1 cellular context compared by ENCODE assay signal in genomic region chr9:96523429-96523828, GRCh38.
TF ChIP-seq lines count a peak whose summit lies in the region.

No MANE protein-coding gene starts in this region.

TF ChIP-seq in H1, 55 proteins besides CTCF, POLR2A, EP300 and RAD21 (continued from another document):
- TF ChIP-seq CHD7 (IDR thresholded peaks at IDR 0.05; ENCODE audit: insufficient replicate concordance, low read length) (no peak), SIX5 (IDR thresholded peaks at IDR 0.05; ENCODE audit: low read depth, low read length) (no peak), SAP30 (IDR thresholded peaks at IDR 0.05; ENCODE audit: insufficient read depth, insufficient replicate concordance, low read length) (no peak), CTBP2 (IDR thresholded peaks at IDR 0.05; ENCODE audit: borderline replicate concordance, insufficient read depth, insufficient read length, low read length) (no peak), ASH2L (IDR thresholded peaks at IDR 0.05; ENCODE audit: low read length) (no peak), FOSL1 (IDR thresholded peaks at IDR 0.05; ENCODE audit: insufficient read depth, low read depth, low read length) (no peak), CBX8 (IDR thresholded peaks at IDR 0.05; ENCODE audit: borderline replicate concordance, low read depth, low read length) (no peak), GTF2F1 (IDR thresholded peaks at IDR 0.05; ENCODE audit: borderline replicate concordance, low read depth, low read length) (no peak), SP2 (IDR thresholded peaks at IDR 0.05; ENCODE audit: low read length) (no peak), PHF8 (conservative IDR thresholded peaks at IDR 0.05; ENCODE audit: low read depth, low read length) (no peak), GABPA (IDR thresholded peaks at IDR 0.05; ENCODE audit: borderline replicate concordance, insufficient read depth, low read length) (no peak), BCL11A (IDR thresholded peaks at IDR 0.05; ENCODE audit: low read depth in 2 of 2, low read length in 2 of 2) (no peak), RNF2 (IDR thresholded peaks at IDR 0.05; ENCODE audit: borderline replicate concordance, low read depth, low read length, missing control alignments, poor library complexity, severe bottlenecking) (no peak), ATF3 (IDR thresholded peaks at IDR 0.05; ENCODE audit: insufficient read depth, low read depth, low read length) (no peak), CHD2 (IDR thresholded peaks at IDR 0.05; ENCODE audit: low read length) (no peak), KDM1A (IDR thresholded peaks at IDR 0.05; ENCODE audit: borderline replicate concordance, low read length) (no peak), NANOG (IDR thresholded peaks at IDR 0.05; ENCODE audit: insufficient read depth, low read depth, low read length, poor library complexity, severe bottlenecking) (no peak)
- TF ChIP-seq, protein P1, sequence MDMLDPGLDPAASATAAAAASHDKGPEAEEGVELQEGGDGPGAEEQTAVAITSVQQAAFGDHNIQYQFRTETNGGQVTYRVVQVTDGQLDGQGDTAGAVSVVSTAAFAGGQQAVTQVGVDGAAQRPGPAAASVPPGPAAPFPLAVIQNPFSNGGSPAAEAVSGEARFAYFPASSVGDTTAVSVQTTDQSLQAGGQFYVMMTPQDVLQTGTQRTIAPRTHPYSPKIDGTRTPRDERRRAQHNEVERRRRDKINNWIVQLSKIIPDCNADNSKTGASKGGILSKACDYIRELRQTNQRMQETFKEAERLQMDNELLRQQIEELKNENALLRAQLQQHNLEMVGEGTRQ (IDR thresholded peaks at IDR 0.05; ENCODE audit: low read length), result no peak
